In genomic region chr1:240242601-240243144, GRCh38 we compare ENCODE assay signal across 15 cellular contexts.
A peak's percentile ranks its signal among the peaks of the same experiment; 100 is the strongest.
DNase-seq lines count a peak whose midpoint lies in the region; ATAC-seq and TF ChIP-seq lines count a peak whose summit lies in the region.
"Had no signal": no experiment of that assay in that cellular context is flagged by ENCODE, and none has a peak within 500 bp of the region (broad histone marks: within the 10 kb centered on the region; RNA-seq: fewer than 3 reads in every experiment).

No MANE protein-coding gene starts in this region.

- peak overlapping the region; percentile 60 for H3K27ac ChIP-seq in AG04450 (ENCODE audit: low read depth, low read length)
- no peak overlapping the region for H3K27ac ChIP-seq in testis
- H3K27ac ChIP-seq: esophagus squamous epithelium had no signal

- H3K9me3 Mint-ChIP-seq in HFFc6: no peaks in the 10 kb centered on the region
- H3K9me3 Mint-ChIP-seq: nephron progenitor cell had no signal

- peaks cover 91% of the 10 kb centered on the region for H3K4me1 Mint-ChIP-seq in HFFc6 (ENCODE audit: low read depth)
- H3K4me1 Mint-ChIP-seq: B cell, nephron progenitor cell had no signal

- ATAC-seq in SK-N-SH treated with all-trans-retinoic acid at 6 μM for 48 hours (peak; percentile 85), HG02763 (IDR thresholded peaks at IDR 0.05; ENCODE audit: unreplicated experiment) (no peak), HG03432 (IDR thresholded peaks at IDR 0.05; ENCODE audit: unreplicated experiment) (no peak)
- ATAC-seq: left cardiac atrium had no signal

- DNase-seq in AG04450 (ENCODE audit: low read depth, low spot score) (peak; percentile 51), HFFc6 (peak; percentile 85), foreskin melanocyte (peak; percentile 26), NCI-H1417 (lab: John Stamatoyannopoulos, UW) (no peak), testis (no peak)
- DNase-seq: activated CD4-positive, alpha-beta T cell treated with anti-CD3 and anti-CD28 coated beads for 48 hours; cerebellar nuclear complex; esophagus squamous epithelium; left cardiac atrium; NCI-H1048; nephron progenitor cell had no signal

- H3K4me3 ChIP-seq in AG04450 (ENCODE audit: low read depth, low read length): no peak overlapping the region
- no peak overlapping the region for H3K4me3 ChIP-seq in testis
- H3K4me3 ChIP-seq: esophagus squamous epithelium had no signal

- H3K36me3 ChIP-seq in testis (ENCODE audit: low read depth, missing control alignments): no peaks in the 10 kb centered on the region
- H3K36me3 ChIP-seq: esophagus squamous epithelium had no signal

- intact Hi-C loops in testis (cut with DNase I; ENCODE audit: low total_unique reads): no loop called here

- TF ChIP-seq POLR2A in testis (IDR thresholded peaks at IDR 0.05): no peak

- H3K9me3 ChIP-seq in AG04450 (ENCODE audit: control insufficient read depth, insufficient read depth, low read length) (no peaks in the 10 kb centered on the region; the same call in 1 of the 2 replicates), testis (no peaks in the 10 kb centered on the region)
- H3K9me3 ChIP-seq: esophagus squamous epithelium had no signal

- no peaks in the 10 kb centered on the region for H3K4me1 ChIP-seq in testis
- H3K4me1 ChIP-seq: esophagus squamous epithelium had no signal

- H3K27me3 Mint-ChIP-seq in HFFc6 (ENCODE audit: insufficient read depth): peaks cover 11% of the 10 kb centered on the region
- H3K27me3 Mint-ChIP-seq: B cell had no signal

- H3K27me3 ChIP-seq in AG04450 (ENCODE audit: control insufficient read depth, insufficient read depth, low read length) (no peaks in the 10 kb centered on the region), testis (no peaks in the 10 kb centered on the region)
- H3K27me3 ChIP-seq: esophagus squamous epithelium had no signal

- CTCF ChIA-PET in AG04450 (lab: Charles Lee): no interaction called here

- POLR2A ChIA-PET in AG04450 (lab: Yijun Ruan, JAX): no interaction called here

- peak overlapping the region; percentile 92 for H3K27ac Mint-ChIP-seq in HFFc6
- H3K27ac Mint-ChIP-seq: B cell, nephron progenitor cell had no signal

- H3K4me3 Mint-ChIP-seq in HFFc6: peak overlapping the region; percentile 8
- H3K4me3 Mint-ChIP-seq: B cell, nephron progenitor cell had no signal

- peaks cover 62% of the 10 kb centered on the region for H3K36me3 Mint-ChIP-seq in HFFc6 (ENCODE audit: low read depth)

- WGBS in testis, 2 donors: 50 to 54% methylated on average over 5 of the region's 5 CpGs

- TF ChIP-seq CTCF in AG04450 (IDR thresholded peaks at IDR 0.05; ENCODE audit: low read depth, low read length) (no peak), HFFc6 (IDR thresholded peaks at IDR 0.05) (no peak), testis (IDR thresholded peaks at IDR 0.05) (no peak)

TF ChIP-seq in SK-N-SH treated with all-trans-retinoic acid at 6 μM for 48 hours, 23 proteins besides CTCF, POLR2A, EP300 and RAD21:
- TF ChIP-seq, protein P1, sequence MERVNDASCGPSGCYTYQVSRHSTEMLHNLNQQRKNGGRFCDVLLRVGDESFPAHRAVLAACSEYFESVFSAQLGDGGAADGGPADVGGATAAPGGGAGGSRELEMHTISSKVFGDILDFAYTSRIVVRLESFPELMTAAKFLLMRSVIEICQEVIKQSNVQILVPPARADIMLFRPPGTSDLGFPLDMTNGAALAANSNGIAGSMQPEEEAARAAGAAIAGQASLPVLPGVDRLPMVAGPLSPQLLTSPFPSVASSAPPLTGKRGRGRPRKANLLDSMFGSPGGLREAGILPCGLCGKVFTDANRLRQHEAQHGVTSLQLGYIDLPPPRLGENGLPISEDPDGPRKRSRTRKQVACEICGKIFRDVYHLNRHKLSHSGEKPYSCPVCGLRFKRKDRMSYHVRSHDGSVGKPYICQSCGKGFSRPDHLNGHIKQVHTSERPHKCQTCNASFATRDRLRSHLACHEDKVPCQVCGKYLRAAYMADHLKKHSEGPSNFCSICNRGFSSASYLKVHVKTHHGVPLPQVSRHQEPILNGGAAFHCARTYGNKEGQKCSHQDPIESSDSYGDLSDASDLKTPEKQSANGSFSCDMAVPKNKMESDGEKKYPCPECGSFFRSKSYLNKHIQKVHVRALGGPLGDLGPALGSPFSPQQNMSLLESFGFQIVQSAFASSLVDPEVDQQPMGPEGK (CRISPR knock-in tag; IDR thresholded peaks at IDR 0.05; ENCODE audit: borderline replicate concordance): no peak
- TF ChIP-seq ZFP30 (CRISPR knock-in tag; IDR thresholded peaks at IDR 0.05) (no peak), CSRNP3 (CRISPR knock-in tag; IDR thresholded peaks at IDR 0.05) (no peak), ZNF8 (CRISPR knock-in tag; IDR thresholded peaks at IDR 0.05) (no peak), OSR1 (CRISPR knock-in tag; IDR thresholded peaks at IDR 0.05) (0 out of 2 replicates have a peak, but pooled peaks have one; percentile 68)

Comparison
In these comparisons a context has a peak if more than half of its experiments do, and no peak if none do; other contexts are left out.
1. DNase-seq: peak in AG04450 (single experiment), HFFc6 (single experiment) and foreskin melanocyte (single experiment); none in NCI-H1417 (0 of 3) and testis (single experiment).